8 cellular contexts compared by ENCODE assay signal in genomic region chr18:52288403-52289004, GRCh38. TPM values are rescaled to one million over a fixed set of nuclear protein-coding genes. Genes with fewer than 3 reads are reported as not detected.
DNase-seq lines count a peak whose midpoint lies in the region; ATAC-seq and TF ChIP-seq lines count a peak whose summit lies in the region.

No MANE protein-coding gene starts in this region.

- no peaks in the 10 kb centered on the region for H3K9me2 ChIP-seq in Karpas-422 (replicated peaks; ENCODE audit: insufficient read depth, low read length)

- TF ChIP-seq CTCF in C4-2B (conservative IDR thresholded peaks at IDR 0.05) (peak; percentile 92), astrocyte of the cerebellum (IDR thresholded peaks at IDR 0.05; ENCODE audit: low read depth, low read length, missing control alignments) (peak; percentile 48), progenitor cell of endocrine pancreas (IDR thresholded peaks at IDR 0.05; ENCODE audit: unreplicated experiment) (peak; percentile 80)

- H3K27me3 ChIP-seq in Karpas-422 (ENCODE audit: low read length): no peaks in the 10 kb centered on the region

- H3K27ac ChIP-seq in C4-2B (no peak overlapping the region), Karpas-422 (ENCODE audit: low read length) (no peak overlapping the region)

- H3K4me3 ChIP-seq in Karpas-422 (ENCODE audit: low read length): no peak overlapping the region
- H3K4me3 ChIP-seq in astrocyte of the cerebellum (ENCODE audit: low read depth, low read length): no peak overlapping the region

- no peak overlapping the region for H3K9ac ChIP-seq in Karpas-422 (ENCODE audit: low read length)

- no peaks in the 10 kb centered on the region for H3K9me3 ChIP-seq in Karpas-422 (ENCODE audit: low read length)

- no peak overlapping the region for H2AFZ ChIP-seq in Karpas-422 (ENCODE audit: low read length)

- no peaks in the 10 kb centered on the region for H4K20me1 ChIP-seq in Karpas-422 (ENCODE audit: insufficient read depth, low read depth, low read length)

- no peaks in the 10 kb centered on the region for H3K4me1 ChIP-seq in Karpas-422 (ENCODE audit: low read length)

- no peak overlapping the region for H3K27ac Mint-ChIP-seq in progenitor cell of endocrine pancreas

- H3K4me1 Mint-ChIP-seq in progenitor cell of endocrine pancreas (ENCODE audit: low read depth): peaks cover 14% of the 10 kb centered on the region

- H3K36me3 ChIP-seq in Karpas-422 (ENCODE audit: insufficient read depth, low read length): no peaks in the 10 kb centered on the region

- H3K4me3 Mint-ChIP-seq in progenitor cell of endocrine pancreas (ENCODE audit: low read depth): no peak overlapping the region

- peak; percentile 82 for ATAC-seq in GM18867 (IDR thresholded peaks at IDR 0.05; ENCODE audit: unreplicated experiment)

- no peaks in the 10 kb centered on the region for H3K79me2 ChIP-seq in Karpas-422 (ENCODE audit: low read length)

- peaks cover 2% of the 10 kb centered on the region for H3K27me3 Mint-ChIP-seq in progenitor cell of endocrine pancreas

- no peaks in the 10 kb centered on the region for H3K36me3 Mint-ChIP-seq in progenitor cell of endocrine pancreas (ENCODE audit: insufficient read depth)

- H3K9me3 Mint-ChIP-seq in progenitor cell of endocrine pancreas (ENCODE audit: low read depth): no peaks in the 10 kb centered on the region

- no peak overlapping the region for H3K4me2 ChIP-seq in Karpas-422 (ENCODE audit: low read depth, low read length, poor library complexity, severe bottlenecking)

- in situ Hi-C loops in astrocyte of the cerebellum (cut with HindIII; ENCODE audit: low sequenced_read_pairs): no loop called here

- DNase-seq in Karpas-422 (peak; percentile 69), astrocyte of the cerebellum (ENCODE audit: low read depth) (no peak), progenitor cell of endocrine pancreas (ENCODE audit: low spot score, unreplicated experiment) (peak; percentile 16)
- DNase-seq in activated CD4-positive, CD25-positive, alpha-beta regulatory T cell (lab: John Stamatoyannopoulos, UW): no peak
- no peak for DNase-seq in stimulated activated CD4-positive, alpha-beta T cell treated with anti-CD3 and anti-CD28 coated beads, Interleukin-4, amount 100 ng/mL, for 1 hour
- no peak for DNase-seq in activated CD8-positive, alpha-beta memory T cell treated with anti-CD3 and anti-CD28 coated beads, Interleukin-2, amount 50 U/mL, for 4 hours

RNA-seq across cellular contexts. Expression of gene DCC, which starts 51.5 kb away (rescaled TPM):
- total RNA-seq in Karpas-422 (2014; rRNA removed; shearing (Covaris generic); ENCODE audit: low replicate concordance): not detected in 2 replicates
- 8.4 and 10.1 TPM in 2 replicates for total RNA-seq in progenitor cell of endocrine pancreas

Comparison
In these comparisons a context has a peak if more than half of its experiments do, and no peak if none do; other contexts are left out.
1. DNase-seq: peak in Karpas-422 (single experiment) and progenitor cell of endocrine pancreas (single experiment); none in astrocyte of the cerebellum (single experiment), activated CD4-positive, CD25-positive, alpha-beta regulatory T cell (0 of 4), stimulated activated CD4-positive, alpha-beta T cell treated with anti-CD3 and anti-CD28 coated beads, Interleukin-4, amount 100 ng/mL, for 1 hour (single experiment) and activated CD8-positive, alpha-beta memory T cell treated with anti-CD3 and anti-CD28 coated beads, Interleukin-2, amount 50 U/mL, for 4 hours (single experiment).
2. Peak in every context shown above with its lines, with median percentiles within 50 percentile points of each other: CTCF ChIP-seq.